Comparison of ENCODE assay signal across 14 cellular contexts in the genomic region with DNA sequence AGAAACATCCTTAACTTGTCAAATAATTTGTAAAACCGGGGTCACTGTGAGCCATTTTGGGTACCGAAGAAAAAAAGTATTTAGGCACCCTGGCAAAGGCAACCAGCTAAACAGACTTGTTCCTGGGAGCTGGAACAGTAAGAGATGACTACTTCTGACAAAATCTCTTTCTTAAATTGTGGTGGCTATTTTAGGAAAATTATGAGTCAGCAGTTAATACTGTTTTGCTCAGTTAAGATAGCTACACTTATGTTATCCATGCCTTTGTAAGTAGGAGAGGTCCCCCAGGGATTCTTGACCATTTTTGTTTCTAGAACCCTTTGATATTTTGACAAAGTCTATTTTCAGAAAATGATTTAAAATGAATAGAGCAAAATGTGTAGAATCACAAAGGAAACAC.
A peak's percentile ranks its signal among the peaks of the same experiment; 100 is the strongest.
DNase-seq lines count a peak whose midpoint lies in the region; ATAC-seq and TF ChIP-seq lines count a peak whose summit lies in the region.
"Had no signal": no experiment of that assay in that cellular context is flagged by ENCODE, and none has a peak within 500 bp of the region (broad histone marks: within the 10 kb centered on the region; RNA-seq: fewer than 3 reads in every experiment).

No MANE protein-coding gene starts in this region.

- H3K27ac ChIP-seq in ascending aorta: peak overlapping the region; percentile 42 to 55
- H3K27ac ChIP-seq: SK-N-MC had no signal

- H3K4me3 ChIP-seq in ascending aorta: no peak overlapping the region
- H3K4me3 ChIP-seq: SK-N-MC had no signal

- in situ Hi-C loops in G401 (cut with HindIII; ENCODE audit: low sequenced_read_pairs): no loop called here

- H3K36me3 ChIP-seq in ascending aorta: peaks cover 0 to 5% of the 10 kb centered on the region in 2 donors

- no peak for TF ChIP-seq CTCF in ascending aorta (IDR thresholded peaks at IDR 0.05)

- CTCF ChIA-PET in activated CD8-positive, alpha-beta T cell treated with anti-CD3 and anti-CD28 coated beads, Interleukin-2, amount 10 ng/mL, durations not matched to agents 7 days and 5 days (lab: Charles Lee): no interaction called here

- intact Hi-C loops in ascending aorta (cut with DNase I): no loop called here
- intact Hi-C loops in Right ventricle myocardium superior (cut with DNase I): no loop called here

- no peaks in the 10 kb centered on the region for H3K27me3 Mint-ChIP-seq in activated T-cell treated with anti-CD3 and anti-CD28 coated beads, Interleukin-2, amount 50 U/mL, for 24 hours
- H3K27me3 Mint-ChIP-seq in activated CD8-positive, alpha-beta T cell treated with anti-CD3 and anti-CD28 coated beads, Interleukin-2, amount 10 ng/mL, durations not matched to agents 7 days and 5 days (ENCODE audit: low read depth): no peaks in the 10 kb centered on the region
- H3K27me3 Mint-ChIP-seq: naive B cell; stimulated activated naive B cell treated with anti-CD40 and anti-IgM and Interleukin-4, amounts not matched to agents 10 μg/mL and 1 μg/mL and 100 μg/mL, for 72 hours had no signal

- POLR2A ChIA-PET in activated CD8-positive, alpha-beta T cell treated with anti-CD3 and anti-CD28 coated beads, Interleukin-2, amount 10 ng/mL, durations not matched to agents 7 days and 5 days (lab: Charles Lee): no interaction called here

- H3K27me3 ChIP-seq in ascending aorta: no peaks in the 10 kb centered on the region

- H3K4me3 Mint-ChIP-seq in activated T-cell treated with anti-CD3 and anti-CD28 coated beads, Interleukin-2, amount 50 U/mL, for 24 hours: no peak overlapping the region
- no peak overlapping the region for H3K4me3 Mint-ChIP-seq in activated CD8-positive, alpha-beta T cell treated with anti-CD3 and anti-CD28 coated beads, Interleukin-2, amount 10 ng/mL, durations not matched to agents 7 days and 5 days
- H3K4me3 Mint-ChIP-seq: naive B cell; stimulated activated naive B cell treated with anti-CD40 and anti-IgM and Interleukin-4, amounts not matched to agents 10 μg/mL and 1 μg/mL and 100 μg/mL, for 72 hours had no signal

- H3K9me3 Mint-ChIP-seq in activated T-cell treated with anti-CD3 and anti-CD28 coated beads, Interleukin-2, amount 50 U/mL, for 24 hours: no peaks in the 10 kb centered on the region
- no peaks in the 10 kb centered on the region for H3K9me3 Mint-ChIP-seq in activated CD8-positive, alpha-beta T cell treated with anti-CD3 and anti-CD28 coated beads, Interleukin-2, amount 10 ng/mL, durations not matched to agents 7 days and 5 days (ENCODE audit: insufficient read depth)
- H3K9me3 Mint-ChIP-seq: activated T-helper 2 cell treated with anti-CD3 and anti-CD28 coated beads, Interferon-gamma antibody, Interleukin-2, Interleukin-4, amounts not matched to agents 10 μg/mL and 5 μg/mL and 100 μg/mL, durations not matched to agents 14 hours and 24 hours and 36 hours; naive B cell; stimulated activated naive B cell treated with anti-CD40 and anti-IgM and Interleukin-4, amounts not matched to agents 10 μg/mL and 1 μg/mL and 100 μg/mL, for 72 hours had no signal

- DNase-seq in activated T-cell treated with anti-CD3 and anti-CD28 coated beads, Interleukin-2, amount 50 U/mL, for 24 hours: no peak
- DNase-seq in activated T-cell treated with anti-CD3 and anti-CD28 coated beads, Interleukin-2, amount 50 U/mL, for 1 hour: no peak
- no peak for DNase-seq in ascending aorta (ENCODE audit: low spot score in 2 of 2)
- DNase-seq in Right ventricle myocardium superior: no peak
- DNase-seq in stromal cell of bone marrow (ENCODE audit: low read depth): peak; percentile 68
- no peak for DNase-seq in activated CD8-positive, alpha-beta T cell treated with anti-CD3 and anti-CD28 coated beads, Interleukin-2, amount 10 ng/mL, durations not matched to agents 7 days and 5 days
- no peak for DNase-seq in G401 (ENCODE audit: low spot score)
- DNase-seq: activated CD4-positive, CD25-positive, alpha-beta regulatory T cell treated with anti-CD3 and anti-CD28 coated beads, Interleukin-2, amount 50 U/mL, for 72 hours; AML-193; naive B cell; stimulated activated naive B cell treated with anti-CD40 and anti-IgM and Interleukin-4, amounts not matched to agents 10 μg/mL and 1 μg/mL and 100 μg/mL, for 72 hours had no signal

- H3K9me3 ChIP-seq in ascending aorta: no peaks in the 10 kb centered on the region

- peaks cover 0 to 8% of the 10 kb centered on the region in 2 donors for H3K4me1 ChIP-seq in ascending aorta

- peaks cover 12% of the 10 kb centered on the region for H3K4me1 Mint-ChIP-seq in activated T-cell treated with anti-CD3 and anti-CD28 coated beads, Interleukin-2, amount 50 U/mL, for 24 hours (ENCODE audit: low read depth)
- no peaks in the 10 kb centered on the region for H3K4me1 Mint-ChIP-seq in activated CD8-positive, alpha-beta T cell treated with anti-CD3 and anti-CD28 coated beads, Interleukin-2, amount 10 ng/mL, durations not matched to agents 7 days and 5 days (ENCODE audit: low read depth)
- H3K4me1 Mint-ChIP-seq: stimulated activated naive B cell treated with anti-CD40 and anti-IgM and Interleukin-4, amounts not matched to agents 10 μg/mL and 1 μg/mL and 100 μg/mL, for 72 hours had no signal

- peak overlapping the region; percentile 2 for H3K27ac Mint-ChIP-seq in activated T-cell treated with anti-CD3 and anti-CD28 coated beads, Interleukin-2, amount 50 U/mL, for 24 hours
- no peak overlapping the region for H3K27ac Mint-ChIP-seq in activated CD8-positive, alpha-beta T cell treated with anti-CD3 and anti-CD28 coated beads, Interleukin-2, amount 10 ng/mL, durations not matched to agents 7 days and 5 days
- H3K27ac Mint-ChIP-seq: activated T-helper 2 cell treated with anti-CD3 and anti-CD28 coated beads, Interferon-gamma antibody, Interleukin-2, Interleukin-4, amounts not matched to agents 10 μg/mL and 5 μg/mL and 100 μg/mL, durations not matched to agents 14 hours and 24 hours and 36 hours; stimulated activated naive B cell treated with anti-CD40 and anti-IgM and Interleukin-4, amounts not matched to agents 10 μg/mL and 1 μg/mL and 100 μg/mL, for 72 hours had no signal

- peak; percentile 75 for ATAC-seq in Right ventricle myocardium superior (ENCODE audit: poor library complexity)
- no peak for ATAC-seq in activated CD8-positive, alpha-beta T cell treated with anti-CD3 and anti-CD28 coated beads, Interleukin-2, amount 10 ng/mL, durations not matched to agents 7 days and 5 days
- no peak for ATAC-seq in GM21381 (IDR thresholded peaks at IDR 0.05; ENCODE audit: unreplicated experiment)
- ATAC-seq: stimulated activated naive B cell treated with anti-CD40 and anti-IgM and Interleukin-4, amounts not matched to agents 10 μg/mL and 1 μg/mL and 100 μg/mL, for 72 hours had no signal

- peaks cover 72% of the 10 kb centered on the region for H3K36me3 Mint-ChIP-seq in activated T-cell treated with anti-CD3 and anti-CD28 coated beads, Interleukin-2, amount 50 U/mL, for 24 hours (ENCODE audit: low read depth)
- peaks cover 9% of the 10 kb centered on the region for H3K36me3 Mint-ChIP-seq in activated CD8-positive, alpha-beta T cell treated with anti-CD3 and anti-CD28 coated beads, Interleukin-2, amount 10 ng/mL, durations not matched to agents 7 days and 5 days (ENCODE audit: low read depth)
